Comparison of ENCODE assay signal across 1 cellular context in the genomic region with DNA sequence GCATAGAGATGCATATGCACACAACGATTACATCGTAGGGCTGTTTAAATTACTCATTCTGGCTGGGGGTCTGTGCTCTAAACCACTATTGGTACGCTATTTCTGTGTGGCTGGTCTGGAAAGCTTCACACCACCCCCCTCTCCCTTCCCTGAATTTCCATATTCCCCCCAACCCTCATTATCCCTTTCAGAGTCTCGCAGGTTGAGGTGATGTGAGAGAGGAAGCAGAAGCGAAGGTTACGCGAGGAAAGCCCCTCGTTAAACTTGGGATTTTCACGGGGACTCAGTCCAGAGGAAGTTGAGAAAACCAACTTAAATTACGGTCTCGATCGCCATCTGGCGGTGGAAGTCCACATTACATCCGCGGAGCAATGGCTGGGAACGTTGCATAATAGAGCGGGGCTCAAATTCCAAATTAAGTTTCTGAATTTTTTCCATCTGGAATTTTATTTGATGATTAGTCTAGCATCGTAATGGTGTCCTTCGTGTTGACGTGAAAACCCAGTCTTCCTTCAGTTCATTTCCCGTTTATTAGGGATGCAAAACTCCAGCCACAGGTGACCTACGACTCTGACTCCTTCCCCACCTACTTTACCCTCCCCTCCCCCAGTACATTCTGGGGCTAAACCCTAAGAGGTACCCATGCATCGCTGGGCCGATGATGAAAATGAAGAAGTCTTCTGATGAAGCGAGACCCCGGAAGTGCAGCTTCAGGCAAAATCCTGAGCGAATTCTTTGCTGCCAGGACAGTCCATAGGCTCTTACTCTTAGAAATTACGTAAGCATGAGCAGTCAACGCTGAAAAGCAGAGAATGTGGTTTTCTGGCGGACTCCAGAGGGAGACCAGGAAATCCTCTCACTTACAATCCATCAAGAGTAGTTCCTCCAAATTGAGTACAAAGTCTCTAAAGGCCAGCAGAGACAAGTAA.
TF ChIP-seq lines count a peak whose summit lies in the region.

No MANE protein-coding gene starts in this region.

TF ChIP-seq in K562, 482 proteins besides CTCF, POLR2A, EP300 and RAD21 (continues in another document):
- TF ChIP-seq, protein P1, sequence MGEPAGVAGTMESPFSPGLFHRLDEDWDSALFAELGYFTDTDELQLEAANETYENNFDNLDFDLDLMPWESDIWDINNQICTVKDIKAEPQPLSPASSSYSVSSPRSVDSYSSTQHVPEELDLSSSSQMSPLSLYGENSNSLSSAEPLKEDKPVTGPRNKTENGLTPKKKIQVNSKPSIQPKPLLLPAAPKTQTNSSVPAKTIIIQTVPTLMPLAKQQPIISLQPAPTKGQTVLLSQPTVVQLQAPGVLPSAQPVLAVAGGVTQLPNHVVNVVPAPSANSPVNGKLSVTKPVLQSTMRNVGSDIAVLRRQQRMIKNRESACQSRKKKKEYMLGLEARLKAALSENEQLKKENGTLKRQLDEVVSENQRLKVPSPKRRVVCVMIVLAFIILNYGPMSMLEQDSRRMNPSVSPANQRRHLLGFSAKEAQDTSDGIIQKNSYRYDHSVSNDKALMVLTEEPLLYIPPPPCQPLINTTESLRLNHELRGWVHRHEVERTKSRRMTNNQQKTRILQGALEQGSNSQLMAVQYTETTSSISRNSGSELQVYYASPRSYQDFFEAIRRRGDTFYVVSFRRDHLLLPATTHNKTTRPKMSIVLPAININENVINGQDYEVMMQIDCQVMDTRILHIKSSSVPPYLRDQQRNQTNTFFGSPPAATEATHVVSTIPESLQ (CRISPR knock-in tag; IDR thresholded peaks at IDR 0.05): no peak
- TF ChIP-seq, protein P2, sequence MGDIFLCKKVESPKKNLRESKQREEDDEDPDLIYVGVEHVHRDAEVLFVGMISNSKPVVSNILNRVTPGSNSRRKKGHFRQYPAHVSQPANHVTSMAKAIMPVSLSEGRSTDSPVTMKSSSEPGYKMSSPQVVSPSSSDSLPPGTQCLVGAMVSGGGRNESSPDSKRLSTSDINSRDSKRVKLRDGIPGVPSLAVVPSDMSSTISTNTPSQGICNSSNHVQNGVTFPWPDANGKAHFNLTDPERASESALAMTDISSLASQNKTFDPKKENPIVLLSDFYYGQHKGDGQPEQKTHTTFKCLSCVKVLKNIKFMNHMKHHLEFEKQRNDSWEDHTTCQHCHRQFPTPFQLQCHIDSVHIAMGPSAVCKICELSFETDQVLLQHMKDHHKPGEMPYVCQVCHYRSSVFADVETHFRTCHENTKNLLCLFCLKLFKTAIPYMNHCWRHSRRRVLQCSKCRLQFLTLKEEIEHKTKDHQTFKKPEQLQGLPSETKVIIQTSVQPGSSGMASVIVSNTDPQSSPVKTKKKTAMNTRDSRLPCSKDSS (IDR thresholded peaks at IDR 0.05; ENCODE audit: low read depth, partially characterized antibody): no peak
- TF ChIP-seq ZNF445 (CRISPR knock-in tag; IDR thresholded peaks at IDR 0.05; ENCODE audit: low read depth) (no peak), ESRRA (IDR thresholded peaks at IDR 0.05; ENCODE audit: borderline replicate concordance, low read depth) (no peak), ARHGAP35 (IDR thresholded peaks at IDR 0.05; ENCODE audit: partially characterized antibody) (no peak), ZNF785 (CRISPR knock-in tag; IDR thresholded peaks at IDR 0.05) (no peak), L3MBTL2 (IDR thresholded peaks at IDR 0.05) (no peak), MCM7 (IDR thresholded peaks at IDR 0.05) (no peak), SNRNP70 (optimal IDR thresholded peaks at IDR 0.05; ENCODE audit: low read depth, low read length) (no peak), COPS2 (conservative IDR thresholded peaks at IDR 0.05) (no peak), POLR3A (IDR thresholded peaks at IDR 0.05; ENCODE audit: borderline replicate concordance, extremely low read depth, insufficient read depth, insufficient read length) (no peak), NFRKB (IDR thresholded peaks at IDR 0.05; ENCODE audit: low read depth) (no peak), SP1 (CRISPR knock-in tag; IDR thresholded peaks at IDR 0.05) (no peak), ZSCAN32 (CRISPR knock-in tag; IDR thresholded peaks at IDR 0.05) (no peak), NCOA2 (IDR thresholded peaks at IDR 0.05; ENCODE audit: partially characterized antibody in 2 of 2) (no peak), TCFL5 (CRISPR knock-in tag; conservative IDR thresholded peaks at IDR 0.05) (no peak), SOX6 (IDR thresholded peaks at IDR 0.05) (no peak), CREB1 (IDR thresholded peaks at IDR 0.05) (no peak), CREB1 (CRISPR knock-in tag; IDR thresholded peaks at IDR 0.05) (no peak), TRIM24 (IDR thresholded peaks at IDR 0.05) (no peak), NR3C1 (CRISPR knock-in tag; IDR thresholded peaks at IDR 0.05) (no peak), CBFA2T2 (conservative IDR thresholded peaks at IDR 0.05) (no peak), SMC3 (conservative IDR thresholded peaks at IDR 0.05; ENCODE audit: insufficient read depth, low read depth, low read length) (peak; percentile 69), ATF7 (IDR thresholded peaks at IDR 0.05) (no peak), SRSF3 (IDR thresholded peaks at IDR 0.05; ENCODE audit: insufficient read depth, low read length) (no peak), PHB (CRISPR knock-in tag; IDR thresholded peaks at IDR 0.05) (no peak), SMAD2 (IDR thresholded peaks at IDR 0.05; ENCODE audit: low read depth, low read length) (no peak), MYC (IDR thresholded peaks at IDR 0.05; ENCODE audit: low read depth, low read length) (no peak), MYC (CRISPR knock-in tag; IDR thresholded peaks at IDR 0.05; ENCODE audit: borderline replicate concordance, low read depth) (no peak), GABPB2 (CRISPR knock-in tag; conservative IDR thresholded peaks at IDR 0.05) (no peak), BRD4 (IDR thresholded peaks at IDR 0.05) (no peak)
- TF ChIP-seq, protein P3, sequence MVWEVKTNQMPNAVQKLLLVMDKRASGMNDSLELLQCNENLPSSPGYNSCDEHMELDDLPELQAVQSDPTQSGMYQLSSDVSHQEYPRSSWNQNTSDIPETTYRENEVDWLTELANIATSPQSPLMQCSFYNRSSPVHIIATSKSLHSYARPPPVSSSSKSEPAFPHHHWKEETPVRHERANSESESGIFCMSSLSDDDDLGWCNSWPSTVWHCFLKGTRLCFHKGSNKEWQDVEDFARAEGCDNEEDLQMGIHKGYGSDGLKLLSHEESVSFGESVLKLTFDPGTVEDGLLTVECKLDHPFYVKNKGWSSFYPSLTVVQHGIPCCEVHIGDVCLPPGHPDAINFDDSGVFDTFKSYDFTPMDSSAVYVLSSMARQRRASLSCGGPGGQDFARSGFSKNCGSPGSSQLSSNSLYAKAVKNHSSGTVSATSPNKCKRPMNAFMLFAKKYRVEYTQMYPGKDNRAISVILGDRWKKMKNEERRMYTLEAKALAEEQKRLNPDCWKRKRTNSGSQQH (CRISPR knock-in tag; IDR thresholded peaks at IDR 0.05): no peak
- TF ChIP-seq, protein P4, sequence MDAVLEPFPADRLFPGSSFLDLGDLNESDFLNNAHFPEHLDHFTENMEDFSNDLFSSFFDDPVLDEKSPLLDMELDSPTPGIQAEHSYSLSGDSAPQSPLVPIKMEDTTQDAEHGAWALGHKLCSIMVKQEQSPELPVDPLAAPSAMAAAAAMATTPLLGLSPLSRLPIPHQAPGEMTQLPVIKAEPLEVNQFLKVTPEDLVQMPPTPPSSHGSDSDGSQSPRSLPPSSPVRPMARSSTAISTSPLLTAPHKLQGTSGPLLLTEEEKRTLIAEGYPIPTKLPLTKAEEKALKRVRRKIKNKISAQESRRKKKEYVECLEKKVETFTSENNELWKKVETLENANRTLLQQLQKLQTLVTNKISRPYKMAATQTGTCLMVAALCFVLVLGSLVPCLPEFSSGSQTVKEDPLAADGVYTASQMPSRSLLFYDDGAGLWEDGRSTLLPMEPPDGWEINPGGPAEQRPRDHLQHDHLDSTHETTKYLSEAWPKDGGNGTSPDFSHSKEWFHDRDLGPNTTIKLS (IDR thresholded peaks at IDR 0.05; ENCODE audit: borderline replicate concordance, low read depth): no peak
- TF ChIP-seq, protein P5, sequence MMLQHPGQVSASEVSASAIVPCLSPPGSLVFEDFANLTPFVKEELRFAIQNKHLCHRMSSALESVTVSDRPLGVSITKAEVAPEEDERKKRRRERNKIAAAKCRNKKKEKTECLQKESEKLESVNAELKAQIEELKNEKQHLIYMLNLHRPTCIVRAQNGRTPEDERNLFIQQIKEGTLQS (IDR thresholded peaks at IDR 0.05): peak; percentile 59
- TF ChIP-seq, protein P5 (CRISPR knock-in tag; conservative IDR thresholded peaks at IDR 0.05): no peak
- TF ChIP-seq, protein P6, sequence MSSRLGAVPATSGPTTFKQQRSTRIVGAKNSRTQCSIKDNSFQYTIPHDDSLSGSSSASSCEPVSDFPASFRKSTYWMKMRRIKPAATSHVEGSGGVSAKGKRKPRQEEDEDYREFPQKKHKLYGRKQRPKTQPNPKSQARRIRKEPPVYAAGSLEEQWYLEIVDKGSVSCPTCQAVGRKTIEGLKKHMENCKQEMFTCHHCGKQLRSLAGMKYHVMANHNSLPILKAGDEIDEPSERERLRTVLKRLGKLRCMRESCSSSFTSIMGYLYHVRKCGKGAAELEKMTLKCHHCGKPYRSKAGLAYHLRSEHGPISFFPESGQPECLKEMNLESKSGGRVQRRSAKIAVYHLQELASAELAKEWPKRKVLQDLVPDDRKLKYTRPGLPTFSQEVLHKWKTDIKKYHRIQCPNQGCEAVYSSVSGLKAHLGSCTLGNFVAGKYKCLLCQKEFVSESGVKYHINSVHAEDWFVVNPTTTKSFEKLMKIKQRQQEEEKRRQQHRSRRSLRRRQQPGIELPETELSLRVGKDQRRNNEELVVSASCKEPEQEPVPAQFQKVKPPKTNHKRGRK (tag; IDR thresholded peaks at IDR 0.05): no peak
- TF ChIP-seq, protein P7, sequence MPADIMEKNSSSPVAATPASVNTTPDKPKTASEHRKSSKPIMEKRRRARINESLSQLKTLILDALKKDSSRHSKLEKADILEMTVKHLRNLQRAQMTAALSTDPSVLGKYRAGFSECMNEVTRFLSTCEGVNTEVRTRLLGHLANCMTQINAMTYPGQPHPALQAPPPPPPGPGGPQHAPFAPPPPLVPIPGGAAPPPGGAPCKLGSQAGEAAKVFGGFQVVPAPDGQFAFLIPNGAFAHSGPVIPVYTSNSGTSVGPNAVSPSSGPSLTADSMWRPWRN (IDR thresholded peaks at IDR 0.05; ENCODE audit: low read depth): no peak
- TF ChIP-seq, protein P8, sequence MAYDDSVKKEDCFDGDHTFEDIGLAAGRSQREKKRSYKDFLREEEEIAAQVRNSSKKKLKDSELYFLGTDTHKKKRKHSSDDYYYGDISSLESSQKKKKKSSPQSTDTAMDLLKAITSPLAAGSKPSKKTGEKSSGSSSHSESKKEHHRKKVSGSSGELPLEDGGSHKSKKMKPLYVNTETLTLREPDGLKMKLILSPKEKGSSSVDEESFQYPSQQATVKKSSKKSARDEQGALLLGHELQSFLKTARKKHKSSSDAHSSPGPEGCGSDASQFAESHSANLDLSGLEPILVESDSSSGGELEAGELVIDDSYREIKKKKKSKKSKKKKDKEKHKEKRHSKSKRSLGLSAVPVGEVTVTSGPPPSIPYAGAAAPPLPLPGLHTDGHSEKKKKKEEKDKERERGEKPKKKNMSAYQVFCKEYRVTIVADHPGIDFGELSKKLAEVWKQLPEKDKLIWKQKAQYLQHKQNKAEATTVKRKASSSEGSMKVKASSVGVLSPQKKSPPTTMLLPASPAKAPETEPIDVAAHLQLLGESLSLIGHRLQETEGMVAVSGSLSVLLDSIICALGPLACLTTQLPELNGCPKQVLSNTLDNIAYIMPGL (CRISPR knock-in tag; IDR thresholded peaks at IDR 0.05): no peak
- TF ChIP-seq, protein P9, sequence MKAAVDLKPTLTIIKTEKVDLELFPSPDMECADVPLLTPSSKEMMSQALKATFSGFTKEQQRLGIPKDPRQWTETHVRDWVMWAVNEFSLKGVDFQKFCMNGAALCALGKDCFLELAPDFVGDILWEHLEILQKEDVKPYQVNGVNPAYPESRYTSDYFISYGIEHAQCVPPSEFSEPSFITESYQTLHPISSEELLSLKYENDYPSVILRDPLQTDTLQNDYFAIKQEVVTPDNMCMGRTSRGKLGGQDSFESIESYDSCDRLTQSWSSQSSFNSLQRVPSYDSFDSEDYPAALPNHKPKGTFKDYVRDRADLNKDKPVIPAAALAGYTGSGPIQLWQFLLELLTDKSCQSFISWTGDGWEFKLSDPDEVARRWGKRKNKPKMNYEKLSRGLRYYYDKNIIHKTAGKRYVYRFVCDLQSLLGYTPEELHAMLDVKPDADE (conservative IDR thresholded peaks at IDR 0.05; ENCODE audit: control insufficient read depth, low read depth, low read length): no peak
- TF ChIP-seq, protein P10, sequence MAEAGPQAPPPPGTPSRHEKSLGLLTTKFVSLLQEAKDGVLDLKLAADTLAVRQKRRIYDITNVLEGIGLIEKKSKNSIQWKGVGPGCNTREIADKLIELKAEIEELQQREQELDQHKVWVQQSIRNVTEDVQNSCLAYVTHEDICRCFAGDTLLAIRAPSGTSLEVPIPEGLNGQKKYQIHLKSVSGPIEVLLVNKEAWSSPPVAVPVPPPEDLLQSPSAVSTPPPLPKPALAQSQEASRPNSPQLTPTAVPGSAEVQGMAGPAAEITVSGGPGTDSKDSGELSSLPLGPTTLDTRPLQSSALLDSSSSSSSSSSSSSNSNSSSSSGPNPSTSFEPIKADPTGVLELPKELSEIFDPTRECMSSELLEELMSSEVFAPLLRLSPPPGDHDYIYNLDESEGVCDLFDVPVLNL (CRISPR knock-in tag; IDR thresholded peaks at IDR 0.05; ENCODE audit: low read depth): no peak
- TF ChIP-seq, protein P11, sequence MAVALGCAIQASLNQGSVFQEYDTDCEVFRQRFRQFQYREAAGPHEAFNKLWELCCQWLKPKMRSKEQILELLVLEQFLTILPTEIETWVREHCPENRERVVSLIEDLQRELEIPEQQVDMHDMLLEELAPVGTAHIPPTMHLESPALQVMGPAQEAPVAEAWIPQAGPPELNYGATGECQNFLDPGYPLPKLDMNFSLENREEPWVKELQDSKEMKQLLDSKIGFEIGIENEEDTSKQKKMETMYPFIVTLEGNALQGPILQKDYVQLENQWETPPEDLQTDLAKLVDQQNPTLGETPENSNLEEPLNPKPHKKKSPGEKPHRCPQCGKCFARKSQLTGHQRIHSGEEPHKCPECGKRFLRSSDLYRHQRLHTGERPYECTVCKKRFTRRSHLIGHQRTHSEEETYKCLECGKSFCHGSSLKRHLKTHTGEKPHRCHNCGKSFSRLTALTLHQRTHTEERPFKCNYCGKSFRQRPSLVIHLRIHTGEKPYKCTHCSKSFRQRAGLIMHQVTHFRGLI (CRISPR knock-in tag; IDR thresholded peaks at IDR 0.05): no peak
- TF ChIP-seq, protein P12, sequence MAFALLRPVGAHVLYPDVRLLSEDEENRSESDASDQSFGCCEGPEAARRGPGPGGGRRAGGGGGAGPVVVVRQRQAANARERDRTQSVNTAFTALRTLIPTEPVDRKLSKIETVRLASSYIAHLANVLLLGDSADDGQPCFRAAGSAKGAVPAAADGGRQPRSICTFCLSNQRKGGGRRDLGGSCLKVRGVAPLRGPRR (CRISPR knock-in tag; IDR thresholded peaks at IDR 0.05): no peak
- TF ChIP-seq, protein P13, sequence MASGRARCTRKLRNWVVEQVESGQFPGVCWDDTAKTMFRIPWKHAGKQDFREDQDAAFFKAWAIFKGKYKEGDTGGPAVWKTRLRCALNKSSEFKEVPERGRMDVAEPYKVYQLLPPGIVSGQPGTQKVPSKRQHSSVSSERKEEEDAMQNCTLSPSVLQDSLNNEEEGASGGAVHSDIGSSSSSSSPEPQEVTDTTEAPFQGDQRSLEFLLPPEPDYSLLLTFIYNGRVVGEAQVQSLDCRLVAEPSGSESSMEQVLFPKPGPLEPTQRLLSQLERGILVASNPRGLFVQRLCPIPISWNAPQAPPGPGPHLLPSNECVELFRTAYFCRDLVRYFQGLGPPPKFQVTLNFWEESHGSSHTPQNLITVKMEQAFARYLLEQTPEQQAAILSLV (tag; IDR thresholded peaks at IDR 0.05): peak; percentile 62; the same call in 1 of the 2 replicates
